In the genomic region with DNA sequence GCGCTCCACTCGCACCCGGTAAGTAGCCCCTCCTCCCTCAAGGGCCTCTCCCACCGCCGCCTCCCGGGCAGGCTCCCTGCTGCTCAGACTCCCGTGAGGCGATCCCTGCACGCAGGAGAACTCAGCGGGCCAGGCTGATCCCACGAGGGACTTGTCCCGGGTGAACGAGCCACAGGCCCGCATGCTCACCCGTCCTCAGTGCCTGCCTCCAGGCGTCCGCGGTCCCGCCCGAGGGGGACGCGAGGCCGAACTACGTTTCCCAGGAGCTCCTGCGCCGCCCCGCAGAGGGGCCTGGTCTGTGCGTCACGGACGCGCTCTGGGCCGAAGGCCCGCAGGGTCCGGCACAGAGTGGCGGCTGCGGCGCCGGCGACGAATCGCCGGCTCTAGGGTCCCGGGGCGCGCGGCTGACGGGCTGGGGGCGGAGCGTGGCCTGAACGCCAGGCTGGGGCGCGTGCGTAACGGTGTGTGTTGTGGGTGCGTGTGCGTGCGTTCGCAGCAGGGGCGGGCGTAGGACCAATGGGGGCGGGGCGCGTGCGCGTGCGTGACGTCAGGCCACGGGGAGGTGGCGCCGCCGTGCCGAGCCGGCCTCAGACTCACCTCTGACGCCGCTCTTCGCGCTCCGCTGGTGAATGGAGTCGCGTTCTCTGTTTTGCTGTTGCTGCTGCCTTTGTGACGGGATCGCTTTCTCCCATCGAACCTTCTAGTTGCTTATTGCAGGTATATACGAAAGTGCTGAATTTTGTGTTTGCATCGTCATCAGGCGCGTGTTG, we compare ENCODE assay signal across 8 cellular contexts. TPM values are rescaled to one million over a fixed set of nuclear protein-coding genes. Genes with fewer than 3 reads are reported as not detected.
DNase-seq lines count a peak whose midpoint lies in the region; ATAC-seq and TF ChIP-seq lines count a peak whose summit lies in the region.

A gene (plus strand): TSS at position 590 of the 770 bp plus-strand sequence. CDS start 13,866 bp downstream, outside the sequence.
A gene (minus strand): TSS at position 237 of the 770 bp plus-strand sequence. CDS start 8,356 bp downstream, outside the sequence.

- peak; percentile 98 for DNase-seq in AG20443 (ENCODE audit: low spot score)
- DNase-seq in NCI-H460 (ENCODE audit: extremely low read depth, low read depth), result peak; percentile 97
- peak; percentile 98 for DNase-seq in activated CD4-positive, alpha-beta T cell treated with anti-CD3 and anti-CD28 coated beads for 48 hours
- DNase-seq in colonic mucosa, result peak; percentile 98
- peak; percentile 95 to 99 for DNase-seq in left colon
- peak; percentile 96 to 98 for DNase-seq in stimulated activated CD4-positive, alpha-beta T cell treated with anti-CD3 and anti-CD28 coated beads, Interleukin-1b, Interleukin-23, amount 100 ng/mL, for 4 hours (ENCODE audit: low read depth in 2 of 2)

- no peaks in the 10 kb centered on the region for H3K36me3 ChIP-seq in colonic mucosa

- H3K9ac ChIP-seq in colonic mucosa (ENCODE audit: low read depth in 2 of 2, low read length in 2 of 2), result peak within 1 kb of the TSS; percentile 80 to 86

- TF ChIP-seq CTCF in colonic mucosa (IDR thresholded peaks at IDR 0.05), result no peak

- no peaks in the 10 kb centered on the region for H3K27me3 ChIP-seq in colonic mucosa

- H3K4me3 ChIP-seq in colonic mucosa, result peak within 1 kb of the TSS; percentile 70

- H3K9me3 ChIP-seq in colonic mucosa, result no peaks in the 10 kb centered on the region

- H3K4me1 ChIP-seq in colonic mucosa, result no peaks in the 10 kb centered on the region

- intact Hi-C loops in colonic mucosa (cut with DNase I), result loop anchor here (5.0 kb wide), 1 partner anchor 48 kb away; a partner anchor contains a TSS
- intact Hi-C loops in left colon (cut with DNase I, micrococcal nuclease), result no loop called here

- peak within 1 kb of the TSS; percentile 97 for H3K27ac ChIP-seq in colonic mucosa

- ATAC-seq in GM19043 (IDR thresholded peaks at IDR 0.05; ENCODE audit: low read depth, unreplicated experiment), result peak; percentile 93
- ATAC-seq in HG03378 (IDR thresholded peaks at IDR 0.05; ENCODE audit: unreplicated experiment), result peak; percentile 85
- peak; percentile 97 for ATAC-seq in left colon

RNA-seq across cellular contexts. Expression of the first gene that starts in this region (rescaled TPM):
- total RNA-seq in NCI-H460 (2014; rRNA removed; shearing (Covaris generic)), result 5.3 and 5.8 TPM in 2 replicates
- 9.7 and 38.2 TPM in 2 replicates for polyA plus RNA-seq in NCI-H460 (2014; cell fraction: nucleus; rRNA removed)
- total RNA-seq in colonic mucosa (1 to 10 TPM; 2.7 to 4.1 TPM), left colon (1 to 10 TPM; 3.5 to 7.5 TPM)

RNA-seq across cellular contexts. Expression of the second gene that starts in this region (rescaled TPM):
- 2.5 and 3.6 TPM in 2 replicates for total RNA-seq in NCI-H460 (2014; rRNA removed; shearing (Covaris generic))
- polyA plus RNA-seq in NCI-H460 (2014; cell fraction: nucleus; rRNA removed), result 5.0 and 7.5 TPM in 2 replicates
- total RNA-seq in colonic mucosa, result 1 to 10 TPM; 1.0 to 1.3 TPM
- total RNA-seq in left colon, result 1 to 10 TPM; 1.4 to 1.6 TPM

Comparison
In these comparisons a context has a peak if more than half of its experiments do, and no peak if none do; other contexts are left out.
1. Peak in every context shown above with its lines: DNase-seq, ATAC-seq, H3K4me3 ChIP-seq and H3K27ac ChIP-seq.